ENCODE assay signal across 1 cellular context in the genomic region with DNA sequence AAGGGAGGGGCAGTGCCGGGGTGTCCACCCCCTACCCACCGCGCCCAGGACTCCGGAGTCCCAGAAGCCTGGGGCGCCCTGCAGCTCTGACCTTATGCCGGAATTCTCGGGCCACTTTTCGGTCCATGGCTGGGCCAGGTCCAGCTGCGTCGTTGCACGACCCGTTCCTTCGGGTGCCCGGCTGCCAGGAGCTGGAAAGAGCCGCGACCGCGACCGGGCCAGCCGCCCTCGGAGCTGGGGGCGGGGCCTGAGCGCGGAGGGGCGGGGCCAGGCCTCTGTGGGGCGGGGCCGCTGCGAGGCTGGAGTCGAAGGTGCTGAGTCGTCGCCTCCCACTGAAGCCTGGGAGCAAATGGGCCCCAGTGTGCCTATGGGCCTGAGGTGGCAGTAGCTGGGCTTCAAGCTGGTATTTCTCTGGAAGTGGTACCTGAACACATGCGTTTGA.
TF ChIP-seq lines count a peak whose summit lies in the region.

TSS of gene USH1C (minus strand) at position 236 of the 442 bp plus-strand sequence. CDS start at position 127, 109 bp downstream.

TF ChIP-seq in SK-N-SH, 30 proteins besides CTCF, POLR2A, EP300 and RAD21 (continued from another document):
- TF ChIP-seq GATA2 (CRISPR knock-in tag; IDR thresholded peaks at IDR 0.05), result no peak
- TF ChIP-seq TCF12 (IDR thresholded peaks at IDR 0.05), result no peak
- TF ChIP-seq POLR2AphosphoS5 (IDR thresholded peaks at IDR 0.05; ENCODE audit: low read depth, low read length), result no peak
- TF ChIP-seq, protein P1, sequence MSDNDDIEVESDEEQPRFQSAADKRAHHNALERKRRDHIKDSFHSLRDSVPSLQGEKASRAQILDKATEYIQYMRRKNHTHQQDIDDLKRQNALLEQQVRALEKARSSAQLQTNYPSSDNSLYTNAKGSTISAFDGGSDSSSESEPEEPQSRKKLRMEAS (IDR thresholded peaks at IDR 0.05; ENCODE audit: low read depth), result no peak
- no peak for TF ChIP-seq TEAD4 (IDR thresholded peaks at IDR 0.05; ENCODE audit: borderline replicate concordance, insufficient read depth)
- no peak for TF ChIP-seq MXI1 (IDR thresholded peaks at IDR 0.05; ENCODE audit: low read depth, low read length)
- TF ChIP-seq MEF2A (IDR thresholded peaks at IDR 0.05; ENCODE audit: borderline replicate concordance, low read depth), result no peak
- TF ChIP-seq IRF3 (IDR thresholded peaks at IDR 0.05; ENCODE audit: low read depth, low read length), result no peak
